In genomic region chr17:74234482-74234881, GRCh38 we compare ENCODE assay signal across 21 cellular contexts. TPM values are rescaled to one million over a fixed set of nuclear protein-coding genes. Genes with fewer than 3 reads are reported as not detected.
DNase-seq lines count a peak whose midpoint lies in the region; ATAC-seq lines count a peak whose summit lies in the region.
"Had no signal": no experiment of that assay in that cellular context is flagged by ENCODE, and none has a peak within 500 bp of the region (broad histone marks: within the 10 kb centered on the region; RNA-seq: fewer than 3 reads in every experiment).

No MANE protein-coding gene starts in this region.

- peaks cover 6 to 43% (median 11%) of the 10 kb centered on the region in 5 donors for H3K4me1 ChIP-seq in subcutaneous abdominal adipose tissue (ENCODE audit: control insufficient read depth in 5 of 5, insufficient read depth in 5 of 5, low read length in 5 of 5)
- H3K4me1 ChIP-seq: colonic mucosa had no signal

- peak overlapping the region; percentile 98 for H3K27ac ChIP-seq in layer of hippocampus (ENCODE audit: low read depth, low read length)
- peak overlapping the region; percentile 24 for H3K27ac ChIP-seq in subcutaneous abdominal adipose tissue (ENCODE audit: low read depth, low read length)
- H3K27ac ChIP-seq: colonic mucosa had no signal

- DNase-seq in Kasumi-1 (lab: John Stamatoyannopoulos, UW), result peak; percentile 48 to 71
- no peak for DNase-seq in T-helper 17 cell
- DNase-seq in activated CD4-positive, alpha-beta T cell treated with anti-CD3 and anti-CD28 coated beads, Interleukin-2, amount 50 U/mL, for 4 hours, result no peak
- DNase-seq in NCI-H2029 treated with DMSO at 0.1 percent for 48 hours (lab: John Stamatoyannopoulos, UW), result no peak
- DNase-seq in T-helper 2 cell, result no peak
- DNase-seq: activated CD4-positive, CD25-positive, alpha-beta regulatory T cell treated with anti-CD3 and anti-CD28 coated beads, Interleukin-2, amount 50 U/mL, for 72 hours; activated naive CD8-positive, alpha-beta T cell treated with anti-CD3 and anti-CD28 coated beads, Interleukin-2, amount 10 ng/mL, durations not matched to agents 7 days and 5 days; colonic mucosa; GOT3; KBM-7; NCI-H1092 treated with DMSO at 0.1 percent for 48 hours; Right ventricle myocardium superior; stimulated activated CD4-positive, alpha-beta T cell treated with anti-CD3 and anti-CD28 coated beads, Interleukin-15, amount 100 ng/mL, for 24 hours had no signal

- no peak overlapping the region for H3K4me3 Mint-ChIP-seq in T-helper 17 cell
- H3K4me3 Mint-ChIP-seq: activated naive CD8-positive, alpha-beta T cell treated with anti-CD3 and anti-CD28 coated beads, Interleukin-2, amount 10 ng/mL, durations not matched to agents 7 days and 5 days; T-helper 1 cell treated with Interleukin-12 subunit alpha and Interleukin-12 subunit beta and Interleukin-4 antibody, amounts not matched to agents 30 μg/mL and 1 μg/mL, for 36 hours; type B pancreatic cell had no signal

- H3K9me3 ChIP-seq in T-helper 17 cell (ENCODE audit: control insufficient read depth, low read length, poor library complexity, severe bottlenecking) (no peaks in the 10 kb centered on the region), subcutaneous abdominal adipose tissue (ENCODE audit: control insufficient read depth in 5 of 5, low read length in 5 of 5) (no peaks in the 10 kb centered on the region)
- H3K9me3 ChIP-seq: body of pancreas, colonic mucosa had no signal

- ATAC-seq in T-helper 17 cell, result no peak
- ATAC-seq: body of pancreas had no signal

- H3K4me1 Mint-ChIP-seq in T-helper 17 cell, result peaks cover 3% of the 10 kb centered on the region

- H3K27me3 ChIP-seq in layer of hippocampus (ENCODE audit: control insufficient read depth, insufficient read depth, low read length), result no peaks in the 10 kb centered on the region
- H3K27me3 ChIP-seq in subcutaneous abdominal adipose tissue (ENCODE audit: control insufficient read depth in 5 of 5, insufficient read depth in 4 of 5, low read length in 5 of 5), result peaks cover 0 to 3% (median 0%) of the 10 kb centered on the region in 5 donors
- H3K27me3 ChIP-seq: body of pancreas, colonic mucosa had no signal

- peaks cover 4% of the 10 kb centered on the region for H3K36me3 Mint-ChIP-seq in T-helper 17 cell (ENCODE audit: low read depth)
- H3K36me3 Mint-ChIP-seq: activated naive CD8-positive, alpha-beta T cell treated with anti-CD3 and anti-CD28 coated beads, Interleukin-2, amount 10 ng/mL, durations not matched to agents 7 days and 5 days; type B pancreatic cell had no signal

- no peaks in the 10 kb centered on the region for H3K27me3 Mint-ChIP-seq in T-helper 17 cell
- H3K27me3 Mint-ChIP-seq: activated naive CD8-positive, alpha-beta T cell treated with anti-CD3 and anti-CD28 coated beads, Interleukin-2, amount 10 ng/mL, durations not matched to agents 7 days and 5 days had no signal

- no peak overlapping the region for H3K4me3 ChIP-seq in subcutaneous abdominal adipose tissue (ENCODE audit: low read depth in 1 of 5, low read length in 5 of 5)
- H3K4me3 ChIP-seq: body of pancreas, colonic mucosa had no signal

- H3K27ac Mint-ChIP-seq in T-helper 17 cell, result peak overlapping the region; percentile 60
- H3K27ac Mint-ChIP-seq: activated naive CD8-positive, alpha-beta T cell treated with anti-CD3 and anti-CD28 coated beads, Interleukin-2, amount 10 ng/mL, durations not matched to agents 7 days and 5 days; T-helper 1 cell treated with Interleukin-12 subunit alpha and Interleukin-12 subunit beta and Interleukin-4 antibody, amounts not matched to agents 30 μg/mL and 1 μg/mL, for 36 hours; type B pancreatic cell had no signal

- H3K9ac ChIP-seq in subcutaneous abdominal adipose tissue (ENCODE audit: low read length in 5 of 5), result no peak overlapping the region

- H3K36me3 ChIP-seq in subcutaneous abdominal adipose tissue (ENCODE audit: control insufficient read depth in 5 of 5, insufficient read depth in 5 of 5, low read length in 5 of 5), result peaks cover 0 to 30% (median 4%) of the 10 kb centered on the region in 5 donors
- H3K36me3 ChIP-seq: colonic mucosa had no signal

RNA-seq across cellular contexts. Expression of gene TTYH2, which starts 21.1 kb away (rescaled TPM):
- total RNA-seq in T-helper 17 cell, result 10 to 100 TPM; 19.8 to 23.2 TPM

RNA-seq across cellular contexts. Expression of gene RPL38, which starts 31.0 kb away (rescaled TPM):
- 1,000 to 10,000 TPM; 1,542 to 1,684 TPM for total RNA-seq in T-helper 17 cell

RNA-seq across cellular contexts. Expression of gene DNAI2, which starts 39.6 kb away (rescaled TPM):
- total RNA-seq in T-helper 17 cell, result 1 to 10 TPM; 4.1 to 4.2 TPM
- total RNA-seq: body of pancreas, colonic mucosa, endothelial cell of umbilical vein, NCI-H460, renal cortical epithelial cell, Right ventricle myocardium superior had no signal

Comparison
In these comparisons a context has a peak if more than half of its experiments do, and no peak if none do; other contexts are left out.
1. DNase-seq: peak in Kasumi-1 (2 of 2); none in T-helper 17 cell (0 of 3), activated CD4-positive, alpha-beta T cell treated with anti-CD3 and anti-CD28 coated beads, Interleukin-2, amount 50 U/mL, for 4 hours (0 of 2), NCI-H2029 treated with DMSO at 0.1 percent for 48 hours (single experiment) and T-helper 2 cell (0 of 5).